9 cellular contexts compared by ENCODE assay signal in genomic region chr1:228088586-228089498, GRCh38.
A peak's percentile ranks its signal among the peaks of the same experiment; 100 is the strongest.
DNase-seq lines count a peak whose midpoint lies in the region; ATAC-seq lines count a peak whose summit lies in the region.
"Had no signal": no experiment of that assay in that cellular context is flagged by ENCODE, and none has a peak within 500 bp of the region (broad histone marks: within the 10 kb centered on the region; RNA-seq: fewer than 3 reads in every experiment).

No MANE protein-coding gene starts in this region.

- H3K4me1 Mint-ChIP-seq in central memory CD8-positive, alpha-beta T cell: peaks cover 88% of the 10 kb centered on the region

- ATAC-seq in central memory CD8-positive, alpha-beta T cell (replicated peaks; ENCODE audit: extremely low read depth, poor library complexity, severe bottlenecking): no peak
- ATAC-seq in GM18870 (IDR thresholded peaks at IDR 0.05; ENCODE audit: unreplicated experiment) (no peak), GM18517 (IDR thresholded peaks at IDR 0.05; ENCODE audit: unreplicated experiment) (no peak)

- peaks cover 45% of the 10 kb centered on the region for H3K36me3 Mint-ChIP-seq in central memory CD8-positive, alpha-beta T cell (ENCODE audit: insufficient read depth)

- H3K9ac ChIP-seq in mucosa of stomach (ENCODE audit: low read length): peak overlapping the region; percentile 10

- H3K4me1 ChIP-seq in mucosa of stomach (ENCODE audit: control insufficient read depth, insufficient read depth, low read length): peaks cover 88% of the 10 kb centered on the region

- no peaks in the 10 kb centered on the region for H3K27me3 Mint-ChIP-seq in central memory CD8-positive, alpha-beta T cell

- H3K9me3 ChIP-seq in mucosa of stomach (ENCODE audit: control insufficient read depth, low read length): no peaks in the 10 kb centered on the region

- H3K27me3 ChIP-seq in mucosa of stomach (ENCODE audit: control insufficient read depth, insufficient read depth, low read length): no peaks in the 10 kb centered on the region

- no peak overlapping the region for H3K4me3 ChIP-seq in mucosa of stomach (ENCODE audit: low read length)

- H3K9me3 Mint-ChIP-seq in central memory CD8-positive, alpha-beta T cell: no peaks in the 10 kb centered on the region

- DNase-seq in CD1c-positive myeloid dendritic cell (ENCODE audit: extremely low spot score) (peak; percentile 78), NOMO-1 treated with dmso at 0.1 percent for 144 hours (lab: John Stamatoyannopoulos, UW; ENCODE audit: unreplicated experiment) (peak; percentile 58), NK-92 (lab: John Stamatoyannopoulos, UW; ENCODE audit: unreplicated experiment) (no peak), OCI-M2 (lab: John Stamatoyannopoulos, UW; ENCODE audit: unreplicated experiment) (no peak)
- no peak for DNase-seq in central memory CD8-positive, alpha-beta T cell (ENCODE audit: low spot score in 2 of 2)
- DNase-seq: NCI-H2107 had no signal

- H3K27ac Mint-ChIP-seq in central memory CD8-positive, alpha-beta T cell (ENCODE audit: low read depth): peak overlapping the region; percentile 85

- peak overlapping the region; percentile 91 for H3K4me3 Mint-ChIP-seq in central memory CD8-positive, alpha-beta T cell

- H3K36me3 ChIP-seq in mucosa of stomach (ENCODE audit: control insufficient read depth, insufficient read depth, low read length): peaks cover 10% of the 10 kb centered on the region

Comparison
In these comparisons a context has a peak if more than half of its experiments do, and no peak if none do; other contexts are left out.
1. DNase-seq: peak in CD1c-positive myeloid dendritic cell (single experiment) and NOMO-1 treated with dmso at 0.1 percent for 144 hours (single experiment); none in central memory CD8-positive, alpha-beta T cell (0 of 2), NK-92 (single experiment) and OCI-M2 (single experiment).